In genomic region chr11:16448123-16448717, GRCh38 we compare ENCODE assay signal across 23 cellular contexts.
A peak's percentile ranks its signal among the peaks of the same experiment; 100 is the strongest.
DNase-seq lines count a peak whose midpoint lies in the region; ATAC-seq, FAIRE-seq and TF ChIP-seq lines count a peak whose summit lies in the region.
"Had no signal": no experiment of that assay in that cellular context is flagged by ENCODE, and none has a peak within 500 bp of the region (broad histone marks: within the 10 kb centered on the region; RNA-seq: fewer than 3 reads in every experiment).

No MANE protein-coding gene starts in this region.

- CTCF ChIA-PET in IMR-90 (lab: Yijun Ruan, JAX) = no interaction called here
- CTCF ChIA-PET in K562 (lab: Yijun Ruan, JAX; ENCODE audit: low intra/inter-chr PET ratio) = interaction anchor here (0.7 kb wide), 1 partner anchor 525 kb away, joined by 3 read pairs; no protein-coding TSS in a partner anchor

- no peak for TF ChIP-seq POLR2A in IMR-90 (IDR thresholded peaks at IDR 0.05; ENCODE audit: low read depth, low read length)
- no peak for TF ChIP-seq POLR2A in K562 (conservative IDR thresholded peaks at IDR 0.05)
- TF ChIP-seq POLR2A in thyroid gland (IDR thresholded peaks at IDR 0.05) = no peak

- H3K9ac ChIP-seq in IMR-90 (ENCODE audit: low read depth, low read length) = no peak overlapping the region
- H3K9ac ChIP-seq in K562 (ENCODE audit: insufficient read depth in 1 of 2, low read depth in 2 of 2, low read length in 2 of 2) = no peak overlapping the region
- H3K9ac ChIP-seq: BLaER1 treated with 17β-estradiol and CSF1 and Interleukin-3, amounts not matched to agents 10 nM and 100 nM; GM23248 had no signal

- intact Hi-C loops in IMR-90 (cut with micrococcal nuclease) (no loop called here), K562 (cut with micrococcal nuclease) (loop anchor here (10.0 kb wide), 1 partner anchor 63 kb away; no protein-coding TSS in a partner anchor), thyroid gland (cut with DNase I) (no loop called here)

- 0 out of 4 replicates have a peak, but pooled peaks cover 0 to 3% of the 10 kb centered on the region in 2 experiments for H3K79me1 ChIP-seq in IMR-90 (ENCODE audit: low read depth in 1 of 2, low read length in 2 of 2)

- H3K27ac ChIP-seq in IMR-90 (ENCODE audit: insufficient read depth, low read length) = no peak overlapping the region
- H3K27ac ChIP-seq in K562 (ENCODE audit: extremely low read depth, low read depth, low read length) = no peak overlapping the region
- no peak overlapping the region for H3K27ac ChIP-seq in thyroid gland
- H3K27ac ChIP-seq: A549; BLaER1 treated with 17β-estradiol and CSF1 and Interleukin-3, amounts not matched to agents 10 nM and 100 nM; GM23248 had no signal

- BruUV-seq in IMR-90 (replicated peaks; lab: Mats Ljungman, UMichigan) (no TSS peak), K562 (replicated peaks; lab: Mats Ljungman, UMichigan) (no TSS peak)

- WGBS in IMR-90 (ENCODE audit: extremely low coverage in 2 of 2, insufficient read length in 1 of 2), 2 experiments = no CpG with 5 or more reads among the region's 1 CpG
- 25% methylated on average over 1 of the region's 1 CpG for WGBS in K562 (ENCODE audit: insufficient coverage, low coverage, missing lambda C conversion rate)
- WGBS in thyroid gland, 2 donors = 88 to 97% methylated on average over 1 of the region's 1 CpG

- no peaks in the 10 kb centered on the region for H3K9me3 ChIP-seq in IMR-90 (ENCODE audit: control insufficient read depth, insufficient read depth, low read length)
- H3K9me3 ChIP-seq in K562 (replicated peaks; ENCODE audit: control insufficient read depth, insufficient read depth, low read depth, low read length) = no peaks in the 10 kb centered on the region
- H3K9me3 ChIP-seq in thyroid gland = no peaks in the 10 kb centered on the region
- H3K9me3 ChIP-seq: A549; BE2C; BLaER1 treated with 17β-estradiol and CSF1 and Interleukin-3, amounts not matched to agents 10 nM and 100 nM had no signal

- no peak overlapping the region for H3K4me2 ChIP-seq in IMR-90 (ENCODE audit: low read depth, low read length)
- H3K4me2 ChIP-seq in K562 (ENCODE audit: insufficient read depth, low read length) = no peak overlapping the region
- H3K4me2 ChIP-seq: A549; BLaER1 treated with 17β-estradiol and CSF1 and Interleukin-3, amounts not matched to agents 10 nM and 100 nM had no signal

- no peak overlapping the region for H4K91ac ChIP-seq in IMR-90 (ENCODE audit: insufficient read depth, low read depth, low read length)

- no peak overlapping the region for H2AK9ac ChIP-seq in IMR-90 (replicated peaks; ENCODE audit: low read depth, low read length, poor library complexity)

- H2BK5ac ChIP-seq in IMR-90 (ENCODE audit: low read depth, low read length, poor library complexity, severe bottlenecking) = no peak overlapping the region

- H4K8ac ChIP-seq in IMR-90 (ENCODE audit: low read depth in 2 of 2, low read length in 2 of 2) = no peak overlapping the region

- H3K79me2 ChIP-seq in K562 (ENCODE audit: control insufficient read depth, insufficient read depth, low read length) = no peaks in the 10 kb centered on the region

- H4K20me1 ChIP-seq in IMR-90 (ENCODE audit: insufficient read depth, low read length) (no peaks in the 10 kb centered on the region), K562 (replicated peaks; ENCODE audit: control insufficient read depth, insufficient read depth, low read length) (no peaks in the 10 kb centered on the region)
- H4K20me1 ChIP-seq: BLaER1 treated with 17β-estradiol and CSF1 and Interleukin-3, amounts not matched to agents 10 nM and 100 nM had no signal

- no peak overlapping the region for H2AK5ac ChIP-seq in IMR-90 (ENCODE audit: low read depth, low read length)

- H3K4me1 ChIP-seq in IMR-90 (ENCODE audit: control insufficient read depth, insufficient read depth, low read length) = peaks cover 2% of the 10 kb centered on the region; the same call in 1 of the 2 replicates
- no peaks in the 10 kb centered on the region for H3K4me1 ChIP-seq in K562 (replicated peaks in 1 of 2; ENCODE audit: control insufficient read depth in 2 of 2, insufficient read depth in 2 of 2, low read length in 2 of 2)
- H3K4me1 ChIP-seq in thyroid gland = no peaks in the 10 kb centered on the region
- H3K4me1 ChIP-seq: A549; BE2C; BLaER1 treated with 17β-estradiol and CSF1 and Interleukin-3, amounts not matched to agents 10 nM and 100 nM had no signal

- H3K36me3 ChIP-seq in IMR-90 (ENCODE audit: control insufficient read depth, insufficient read depth, low read length) (no peaks in the 10 kb centered on the region), K562 (ENCODE audit: control insufficient read depth, insufficient read depth, low read length) (no peaks in the 10 kb centered on the region), thyroid gland (no peaks in the 10 kb centered on the region)
- H3K36me3 ChIP-seq: BE2C; BLaER1 treated with 17β-estradiol and CSF1 and Interleukin-3, amounts not matched to agents 10 nM and 100 nM had no signal

- H3K56ac ChIP-seq in IMR-90 (ENCODE audit: extremely low read depth, insufficient read depth, low read length) = no peak overlapping the region

- no peak overlapping the region for H2BK20ac ChIP-seq in IMR-90 (ENCODE audit: low read depth, low read length)

- H3K4me3 ChIP-seq in IMR-90 (ENCODE audit: insufficient read depth, low read depth, low read length) = no peak overlapping the region
- H3K4me3 ChIP-seq in K562 = no peak overlapping the region
- H3K4me3 ChIP-seq in thyroid gland (replicated peaks in 1 of 3) = no peak overlapping the region
- H3K4me3 ChIP-seq: A549; BLaER1 treated with 17β-estradiol and CSF1 and Interleukin-3, amounts not matched to agents 10 nM and 100 nM; GM23248 had no signal

- H3K4ac ChIP-seq in IMR-90 (ENCODE audit: low read depth, low read length) = no peak overlapping the region

- H3K14ac ChIP-seq in IMR-90 (replicated peaks; ENCODE audit: low read depth, low read length) = 0 out of 2 replicates have a peak overlapping the region, but pooled peaks have one; percentile 30

- H4K5ac ChIP-seq in IMR-90 (ENCODE audit: low read depth, low read length) = no peak overlapping the region

- dilution Hi-C loops in IMR-90 (cut with HindIII; ENCODE audit: low sequenced_read_pairs, unreplicated experiment) = no loop called here

- H3K18ac ChIP-seq in IMR-90 (ENCODE audit: low read depth, low read length) = no peak overlapping the region

- TF ChIP-seq RAD21 in IMR-90 (IDR thresholded peaks at IDR 0.05; ENCODE audit: low read length) (no peak), K562 (CRISPR knock-in tag; conservative IDR thresholded peaks at IDR 0.05 in 1 of 2, IDR thresholded peaks at IDR 0.05 in 1 of 2) (no peak)

- no peak for TF ChIP-seq EP300 in K562 (IDR thresholded peaks at IDR 0.05; ENCODE audit: low read length)

- H3K27me3 ChIP-seq in IMR-90 (ENCODE audit: control insufficient read depth, insufficient read depth, low read length) (no peaks in the 10 kb centered on the region), K562 (ENCODE audit: control insufficient read depth in 2 of 2, insufficient read depth in 2 of 2, low read length in 2 of 2) (no peaks in the 10 kb centered on the region), thyroid gland (no peaks in the 10 kb centered on the region)
- H3K27me3 ChIP-seq: BE2C; BLaER1 treated with 17β-estradiol and CSF1 and Interleukin-3, amounts not matched to agents 10 nM and 100 nM had no signal

- FAIRE-seq in K562 (lab: Jason Lieb, UNC) = no peak
- FAIRE-seq: A549, D721Med, G401.6, GM12892, H1 had no signal

- POLR2A ChIA-PET in IMR-90 (lab: Charles Lee; ENCODE audit: unreplicated experiment) = no interaction called here
- POLR2A ChIA-PET in K562 (lab: Yijun Ruan, JAX) = interaction anchor here (0.7 kb wide), 2 partner anchors 29 to 36 kb away, joined by 3 read pairs; no protein-coding TSS in a partner anchor

- TF ChIP-seq CTCF in IMR-90 (conservative IDR thresholded peaks at IDR 0.05; ENCODE audit: low read depth, low read length) = no peak
- no peak for TF ChIP-seq CTCF in K562 (IDR thresholded peaks at IDR 0.05 in 2 of 3, conservative IDR thresholded peaks at IDR 0.05 in 1 of 3; ENCODE audit: insufficient read depth in 2 of 3, low read depth in 1 of 3, low read length in 3 of 3)
- no peak for TF ChIP-seq CTCF in thyroid gland (IDR thresholded peaks at IDR 0.05)

- no peak overlapping the region for H2AFZ ChIP-seq in IMR-90 (replicated peaks; ENCODE audit: low read length, poor library complexity)
- no peak overlapping the region for H2AFZ ChIP-seq in K562 (ENCODE audit: low read depth, low read length)
- H2AFZ ChIP-seq: GM23248 had no signal

- no peak overlapping the region for H2BK120ac ChIP-seq in IMR-90 (ENCODE audit: low read depth, low read length)

- ATAC-seq in IMR-90 (ENCODE audit: low read depth) = no peak
- no peak for ATAC-seq in K562
- no peak for ATAC-seq in activated CD4-positive, CD25-positive, alpha-beta regulatory T cell treated with anti-CD3 and anti-CD28 coated beads, Interleukin-2, amount 50 U/mL, for 24 hours
- ATAC-seq in HG03159 (IDR thresholded peaks at IDR 0.05; ENCODE audit: unreplicated experiment) = no peak
- ATAC-seq: A549 had no signal

- peak; percentile 7 for DNase-seq in EL
- peak; percentile 17 for DNase-seq in IMR-90
- DNase-seq in K562 (ENCODE audit: extremely low read depth in 1 of 4, low spot score in 3 of 4) = no peak
- no peak for DNase-seq in thyroid gland
- DNase-seq: 8988T; ACHN; AML-193; BE2C; CD4-positive, alpha-beta T cell; CD8-positive, alpha-beta memory T cell; DMS 273 treated with DMSO at 0.1 percent for 48 hours; DMS79 treated with DMSO at 0.1 percent for 48 hours; H7; HCEC 1CT had no signal

- H3K9me1 ChIP-seq in IMR-90 (ENCODE audit: insufficient read depth, low read length) (peaks cover 4% of the 10 kb centered on the region), K562 (ENCODE audit: control insufficient read depth, insufficient read depth, low read length) (no peaks in the 10 kb centered on the region)

- H2BK15ac ChIP-seq in IMR-90 (ENCODE audit: low read depth, low read length) = no peak overlapping the region

- in situ Hi-C loops in IMR-90 (cut with MboI; ENCODE audit: low sequenced_read_pairs) (no loop called here), K562 (cut with MboI) (no loop called here)

- H3K23ac ChIP-seq in IMR-90 (ENCODE audit: low read depth, low read length) = no peak overlapping the region

TF ChIP-seq in IMR-90, 13 proteins besides CTCF, POLR2A, EP300 and RAD21 (continues in another document):
- no peak for TF ChIP-seq BHLHE40 (IDR thresholded peaks at IDR 0.05; ENCODE audit: low read depth, low read length)

TF ChIP-seq in K562, 482 proteins besides CTCF, POLR2A, EP300 and RAD21 (continues in another document):
- no peak for TF ChIP-seq ZNF449 (CRISPR knock-in tag; IDR thresholded peaks at IDR 0.05)
- peak; percentile 52 for TF ChIP-seq C11orf30 (IDR thresholded peaks at IDR 0.05; ENCODE audit: low read depth)

Comparison
In these comparisons a context has a peak if more than half of its experiments do, and no peak if none do; other contexts are left out.
1. DNase-seq: peak in EL (single experiment) and IMR-90 (single experiment); none in K562 (0 of 4) and thyroid gland (0 of 2).